12 cellular contexts compared by ENCODE assay signal in the genomic region with DNA sequence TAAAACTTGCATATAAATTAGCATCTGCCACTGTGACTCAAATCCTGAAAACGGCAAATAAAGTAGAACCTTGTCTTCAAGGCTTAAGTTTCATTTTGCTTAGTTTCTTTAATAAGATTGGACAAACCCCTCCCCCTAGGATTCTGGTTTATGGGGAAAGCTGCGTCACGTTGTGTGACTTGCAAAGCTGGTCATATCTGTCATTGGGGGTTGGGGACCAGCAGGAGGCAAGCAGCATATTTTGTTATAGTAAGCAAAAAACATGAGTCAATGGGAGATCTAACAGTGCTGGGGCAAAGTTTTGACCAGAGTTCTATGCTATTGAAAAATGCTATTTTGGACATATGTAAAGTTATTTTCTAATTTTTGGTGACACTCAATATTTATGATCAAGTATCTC.
A peak's percentile ranks its signal among the peaks of the same experiment; 100 is the strongest.
DNase-seq lines count a peak whose midpoint lies in the region; ATAC-seq, FAIRE-seq and TF ChIP-seq lines count a peak whose summit lies in the region.
"Had no signal": no experiment of that assay in that cellular context is flagged by ENCODE, and none has a peak within 500 bp of the region (broad histone marks: within the 10 kb centered on the region; RNA-seq: fewer than 3 reads in every experiment).

No MANE protein-coding gene starts in this region.

- no peak overlapping the region for H3K4me3 Mint-ChIP-seq in T-helper 2 cell treated with Interferon-gamma antibody and Interleukin-4, amounts not matched to agents 5 μg/mL and 100 μg/mL, for 36 hours
- H3K4me3 Mint-ChIP-seq: CD8-positive, alpha-beta memory T cell; memory B cell; T-helper 17 cell had no signal

- intact Hi-C loops in K562 (cut with micrococcal nuclease): loop anchor here (10.0 kb wide), 1 partner anchor 1550 kb away; no protein-coding TSS in a partner anchor

- no peak overlapping the region for H3K27ac Mint-ChIP-seq in T-helper 2 cell treated with Interferon-gamma antibody and Interleukin-4, amounts not matched to agents 5 μg/mL and 100 μg/mL, for 36 hours
- H3K27ac Mint-ChIP-seq: CD8-positive, alpha-beta memory T cell; memory B cell; T-helper 17 cell had no signal

- no peaks in the 10 kb centered on the region for H3K9me3 Mint-ChIP-seq in T-helper 2 cell treated with Interferon-gamma antibody and Interleukin-4, amounts not matched to agents 5 μg/mL and 100 μg/mL, for 36 hours
- H3K9me3 Mint-ChIP-seq: brain had no signal

- no peaks in the 10 kb centered on the region for H3K36me3 Mint-ChIP-seq in T-helper 2 cell treated with Interferon-gamma antibody and Interleukin-4, amounts not matched to agents 5 μg/mL and 100 μg/mL, for 36 hours (ENCODE audit: low read depth)
- H3K36me3 Mint-ChIP-seq: brain, memory B cell had no signal

- no peak overlapping the region for H2AFZ ChIP-seq in K562 (ENCODE audit: low read depth, low read length)

- H3K4me1 Mint-ChIP-seq in T-helper 2 cell treated with Interferon-gamma antibody and Interleukin-4, amounts not matched to agents 5 μg/mL and 100 μg/mL, for 36 hours (ENCODE audit: low read depth): no peaks in the 10 kb centered on the region
- H3K4me1 Mint-ChIP-seq: CD8-positive, alpha-beta memory T cell; memory B cell; T-helper 17 cell had no signal

- H3K27ac ChIP-seq in A549: no peak overlapping the region
- no peak overlapping the region for H3K27ac ChIP-seq in K562 (ENCODE audit: extremely low read depth, low read depth, low read length)

- CTCF ChIA-PET in A549 (lab: Yijun Ruan, JAX): interaction anchor here (1.1 to 1.2 kb wide), 2 partner anchors 12 to 1554 kb away, joined by 3 to 4 read pairs; no protein-coding TSS in a partner anchor
- CTCF ChIA-PET in K562 (lab: Yijun Ruan, JAX; ENCODE audit: low intra/inter-chr PET ratio): interaction anchor here (1.0 kb wide), 1 partner anchor 1746 kb away, joined by 3 read pairs; no protein-coding TSS in a partner anchor

- no peaks in the 10 kb centered on the region for H4K20me1 ChIP-seq in K562 (replicated peaks; ENCODE audit: control insufficient read depth, insufficient read depth, low read length)

- TF ChIP-seq EP300 in A549 (IDR thresholded peaks at IDR 0.05): no peak
- TF ChIP-seq EP300 in K562 (IDR thresholded peaks at IDR 0.05; ENCODE audit: low read length): no peak

- no TSS peak for BruUV-seq in K562 (replicated peaks; lab: Mats Ljungman, UMichigan)

- H3K9me1 ChIP-seq in K562 (ENCODE audit: control insufficient read depth, insufficient read depth, low read length): no peaks in the 10 kb centered on the region

- TF ChIP-seq CTCF in A549 (IDR thresholded peaks at IDR 0.05) (no peak), K562 (IDR thresholded peaks at IDR 0.05 in 2 of 3, conservative IDR thresholded peaks at IDR 0.05 in 1 of 3; ENCODE audit: insufficient read depth in 2 of 3, low read depth in 1 of 3, low read length in 3 of 3) (no peak)

- peak in 1 of 2 experiments; percentile 39 for DNase-seq in A549 (ENCODE audit: low read depth in 1 of 2, low spot score in 1 of 2)
- peak; percentile 7 for DNase-seq in HK-2 (ENCODE audit: unreplicated experiment)
- DNase-seq in K562 (ENCODE audit: extremely low read depth in 1 of 4, low spot score in 3 of 4): no peak
- DNase-seq in medulla oblongata (ENCODE audit: extremely low spot score): peak; percentile 9
- DNase-seq in mucosa of gallbladder (ENCODE audit: low spot score): no peak
- DNase-seq in T-helper 2 cell treated with Interferon-gamma antibody and Interleukin-4, amounts not matched to agents 5 μg/mL and 100 μg/mL, for 36 hours (ENCODE audit: low spot score): no peak
- no peak for DNase-seq in activated effector memory CD4-positive, alpha-beta T cell treated with Interleukin-2 at 50 U/mL for 16 hours
- DNase-seq in activated CD8-positive, alpha-beta memory T cell treated with anti-CD3 and anti-CD28 coated beads for 24 hours: no peak
- DNase-seq: CD8-positive, alpha-beta memory T cell; T-helper 17 cell had no signal

- POLR2A ChIA-PET in A549 (lab: Yijun Ruan, JAX): no interaction called here
- POLR2A ChIA-PET in K562 (lab: Yijun Ruan, JAX): no interaction called here

- peak overlapping the region; percentile 87 for H3K4me2 ChIP-seq in A549
- H3K4me2 ChIP-seq in K562 (ENCODE audit: insufficient read depth, low read length): no peak overlapping the region

- no peak for TF ChIP-seq POLR2A in A549 (IDR thresholded peaks at IDR 0.05; ENCODE audit: low read length)
- TF ChIP-seq POLR2A in K562 (conservative IDR thresholded peaks at IDR 0.05): no peak

- FAIRE-seq in A549 (lab: Jason Lieb, UNC): no peak
- FAIRE-seq in K562 (lab: Jason Lieb, UNC): no peak

- WGBS in A549 (ENCODE audit: missing lambda C conversion rate): 0% methylated on average over 3 of the region's 3 CpGs
- WGBS in K562 (ENCODE audit: insufficient coverage, low coverage, missing lambda C conversion rate): 0% methylated on average over 3 of the region's 3 CpGs

- in situ Hi-C loops in K562 (cut with MboI): no loop called here

- no peaks in the 10 kb centered on the region for H3K36me3 ChIP-seq in K562 (ENCODE audit: control insufficient read depth, insufficient read depth, low read length)

- H3K9me3 ChIP-seq in A549 (no peaks in the 10 kb centered on the region), K562 (replicated peaks; ENCODE audit: control insufficient read depth, insufficient read depth, low read depth, low read length) (no peaks in the 10 kb centered on the region; the same call in 1 of the 2 replicates)

- TF ChIP-seq RAD21 in A549 (conservative IDR thresholded peaks at IDR 0.05 in 1 of 2, IDR thresholded peaks at IDR 0.05 in 1 of 2) (no peak), K562 (CRISPR knock-in tag; conservative IDR thresholded peaks at IDR 0.05 in 1 of 2, IDR thresholded peaks at IDR 0.05 in 1 of 2) (no peak)

- H3K4me3 ChIP-seq in A549 (peak overlapping the region; percentile 46), K562 (no peak overlapping the region)

- no peaks in the 10 kb centered on the region for H3K27me3 ChIP-seq in K562 (ENCODE audit: control insufficient read depth in 2 of 2, insufficient read depth in 2 of 2, low read length in 2 of 2)

- H3K27me3 Mint-ChIP-seq in T-helper 2 cell treated with Interferon-gamma antibody and Interleukin-4, amounts not matched to agents 5 μg/mL and 100 μg/mL, for 36 hours (ENCODE audit: low read depth): no peaks in the 10 kb centered on the region
- H3K27me3 Mint-ChIP-seq: brain; CD8-positive, alpha-beta memory T cell; memory B cell; T-helper 17 cell had no signal

- ATAC-seq in A549 (peak; percentile 26 to 50; a peak in 3 of 6 replicates), K562 (no peak)
- ATAC-seq: T-helper 17 cell had no signal

- no peaks in the 10 kb centered on the region for H3K4me1 ChIP-seq in A549
- no peaks in the 10 kb centered on the region for H3K4me1 ChIP-seq in K562 (replicated peaks in 1 of 2; ENCODE audit: control insufficient read depth in 2 of 2, insufficient read depth in 2 of 2, low read length in 2 of 2)

- H3K79me2 ChIP-seq in K562 (ENCODE audit: control insufficient read depth, insufficient read depth, low read length): no peaks in the 10 kb centered on the region

- no peak overlapping the region for H3K9ac ChIP-seq in K562 (ENCODE audit: insufficient read depth in 1 of 2, low read depth in 2 of 2, low read length in 2 of 2)

TF ChIP-seq in A549, 52 proteins besides CTCF, POLR2A, EP300 and RAD21:
- TF ChIP-seq MAFK (IDR thresholded peaks at IDR 0.05; ENCODE audit: partially characterized antibody): peak; percentile 85
- TF ChIP-seq, protein P1, sequence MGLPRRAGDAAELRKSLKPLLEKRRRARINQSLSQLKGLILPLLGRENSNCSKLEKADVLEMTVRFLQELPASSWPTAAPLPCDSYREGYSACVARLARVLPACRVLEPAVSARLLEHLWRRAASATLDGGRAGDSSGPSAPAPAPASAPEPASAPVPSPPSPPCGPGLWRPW (IDR thresholded peaks at IDR 0.05): no peak

TF ChIP-seq in K562, 482 proteins besides CTCF, POLR2A, EP300 and RAD21:
- TF ChIP-seq MAFG (tag; conservative IDR thresholded peaks at IDR 0.05) (peak; percentile 33; the same call in 1 of the 2 replicates), KDM4B (IDR thresholded peaks at IDR 0.05; ENCODE audit: borderline replicate concordance in 2 of 2, low read depth in 1 of 2) (no peak), ZNF316 (IDR thresholded peaks at IDR 0.05) (0 out of 2 replicates have a peak, but pooled peaks have one; percentile 31), MAFF (IDR thresholded peaks at IDR 0.05; ENCODE audit: low read length) (peak; percentile 19; the same call in 1 of the 2 replicates)

Comparison
In these comparisons a context has a peak if more than half of its experiments do, and no peak if none do; other contexts are left out.
1. DNase-seq: peak in HK-2 (single experiment) and medulla oblongata (single experiment); none in K562 (0 of 4), mucosa of gallbladder (single experiment), T-helper 2 cell treated with Interferon-gamma antibody and Interleukin-4, amounts not matched to agents 5 μg/mL and 100 μg/mL, for 36 hours (single experiment), activated effector memory CD4-positive, alpha-beta T cell treated with Interleukin-2 at 50 U/mL for 16 hours (single experiment) and activated CD8-positive, alpha-beta memory T cell treated with anti-CD3 and anti-CD28 coated beads for 24 hours (single experiment).